In the genomic region with DNA sequence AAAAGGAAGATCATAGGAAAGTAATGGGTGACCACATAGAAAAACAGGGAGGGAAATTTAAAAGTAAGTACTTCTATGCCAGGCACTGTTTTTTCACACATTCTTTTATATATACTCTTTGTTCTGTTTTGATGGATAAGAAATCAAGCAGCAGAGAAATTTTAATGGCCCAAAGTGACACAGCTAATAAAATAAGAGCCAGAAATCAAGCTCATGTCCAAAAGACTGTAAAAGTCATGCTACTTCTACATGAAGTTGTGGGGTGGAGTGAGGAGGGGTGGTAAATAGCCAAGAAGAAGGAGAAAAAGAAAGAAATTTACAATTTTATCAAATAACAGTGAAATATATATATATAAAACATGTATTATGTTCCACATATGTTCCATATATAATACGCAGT, we compare ENCODE assay signal across 19 cellular contexts.
"Had no signal": no experiment of that assay in that cellular context is flagged by ENCODE, and none has a peak within 500 bp of the region (broad histone marks: within the 10 kb centered on the region; RNA-seq: fewer than 3 reads in every experiment).

No MANE protein-coding gene starts in this region.

- ATAC-seq: esophagus mucosa; left colon; naive thymus-derived CD8-positive, alpha-beta T cell; psoas muscle; right lobe of liver; stimulated activated naive B cell treated with anti-CD40 and anti-IgM and Interleukin-4, amounts not matched to agents 10 μg/mL and 1 μg/mL and 100 μg/mL, for 72 hours; T-cell had no signal

- H3K27ac Mint-ChIP-seq: activated CD4-positive, alpha-beta memory T cell treated with anti-CD3 and anti-CD28 coated beads, Interleukin-2, amount 10 ng/mL, durations not matched to agents 7 days and 5 days; activated T-helper 1 cell treated with anti-CD3 and anti-CD28 coated beads, Interleukin-12 subunit alpha, Interleukin-12 subunit beta, Interleukin-2, Interleukin-4 antibody, amounts not matched to agents 30 ng/mL and 10 ng/mL and 1 ng/mL, durations not matched to agents 14 hours and 24 hours and 36 hours; stimulated activated naive B cell treated with anti-CD40 and anti-IgM and Interleukin-4, amounts not matched to agents 10 μg/mL and 1 μg/mL and 100 μg/mL, for 72 hours; T-cell had no signal

- H3K9me3 Mint-ChIP-seq: activated CD4-positive, alpha-beta memory T cell treated with anti-CD3 and anti-CD28 coated beads, Interleukin-2, amount 10 ng/mL, durations not matched to agents 7 days and 5 days; activated T-helper 1 cell treated with anti-CD3 and anti-CD28 coated beads, Interleukin-12 subunit alpha, Interleukin-12 subunit beta, Interleukin-2, Interleukin-4 antibody, amounts not matched to agents 30 ng/mL and 10 ng/mL and 1 ng/mL, durations not matched to agents 14 hours and 24 hours and 36 hours; naive thymus-derived CD8-positive, alpha-beta T cell; T-cell had no signal

- H3K27me3 Mint-ChIP-seq: activated CD4-positive, alpha-beta memory T cell treated with anti-CD3 and anti-CD28 coated beads, Interleukin-2, amount 10 ng/mL, durations not matched to agents 7 days and 5 days; T-cell had no signal

- H3K36me3 ChIP-seq: breast epithelium, right lobe of liver had no signal

- H3K4me3 ChIP-seq: breast epithelium, dorsolateral prefrontal cortex, psoas muscle, right lobe of liver, spleen, testis had no signal

- H3K27ac ChIP-seq: breast epithelium, dorsolateral prefrontal cortex, psoas muscle, right lobe of liver, spleen, testis had no signal

- H3K9me3 ChIP-seq: breast epithelium, psoas muscle, right lobe of liver, spleen, testis had no signal

- FAIRE-seq: urothelium cell line had no signal

- DNase-seq: activated CD4-positive, alpha-beta memory T cell treated with anti-CD3 and anti-CD28 coated beads, Interleukin-2, amount 10 ng/mL, durations not matched to agents 7 days and 5 days; activated naive CD4-positive, alpha-beta T cell; amniotic stem cell; dorsolateral prefrontal cortex; hypothalamus; left colon; naive thymus-derived CD8-positive, alpha-beta T cell; occipital lobe; psoas muscle; right lobe of liver; spleen; stimulated activated CD4-positive, alpha-beta T cell treated with anti-CD3 and anti-CD28 coated beads, Interleukin-2, amount 100 ng/mL, for 24 hours; stimulated activated naive B cell treated with anti-CD40 and anti-IgM and Interleukin-4, amounts not matched to agents 10 μg/mL and 1 μg/mL and 100 μg/mL, for 72 hours; T-cell; testis had no signal

- H3K4me3 Mint-ChIP-seq: activated CD4-positive, alpha-beta memory T cell treated with anti-CD3 and anti-CD28 coated beads, Interleukin-2, amount 10 ng/mL, durations not matched to agents 7 days and 5 days had no signal

- H3K4me1 ChIP-seq: breast epithelium had no signal
